In genomic region chr2:36371963-36372391, GRCh38 we compare ENCODE assay signal across 11 cellular contexts. TPM values are rescaled to one million over a fixed set of nuclear protein-coding genes. Genes with fewer than 3 reads are reported as not detected.
DNase-seq lines count a peak whose midpoint lies in the region; ATAC-seq and TF ChIP-seq lines count a peak whose summit lies in the region.
"Had no signal": no experiment of that assay in that cellular context is flagged by ENCODE, and none has a peak within 500 bp of the region (broad histone marks: within the 10 kb centered on the region; RNA-seq: fewer than 3 reads in every experiment).

No MANE protein-coding gene starts in this region.

- H2AFZ ChIP-seq in ACC112 (ENCODE audit: low read length, unreplicated experiment) (no peak overlapping the region), mesenchymal stem cell (ENCODE audit: low read depth, low read length) (no peak overlapping the region)

- H3K9ac ChIP-seq in HUES64 (ENCODE audit: low read depth, low read length), result peak overlapping the region; percentile 56; the same call in 1 of the 2 replicates
- peak overlapping the region in 1 of 2 donors; percentile 6 for H3K9ac ChIP-seq in colonic mucosa (ENCODE audit: low read depth in 2 of 2, low read length in 2 of 2)
- peak overlapping the region; percentile 57 for H3K9ac ChIP-seq in mesenchymal stem cell (ENCODE audit: low read length)

- no peaks in the 10 kb centered on the region for H3K9me3 Mint-ChIP-seq in activated T-helper 1 cell treated with anti-CD3 and anti-CD28 coated beads, Interleukin-12 subunit alpha, Interleukin-12 subunit beta, Interleukin-2, Interleukin-4 antibody, amounts not matched to agents 30 ng/mL and 10 ng/mL and 1 ng/mL, durations not matched to agents 14 hours and 24 hours and 36 hours

- H3K27ac Mint-ChIP-seq in activated T-helper 1 cell treated with anti-CD3 and anti-CD28 coated beads, Interleukin-12 subunit alpha, Interleukin-12 subunit beta, Interleukin-2, Interleukin-4 antibody, amounts not matched to agents 30 ng/mL and 10 ng/mL and 1 ng/mL, durations not matched to agents 14 hours and 24 hours and 36 hours, result no peak overlapping the region

- no peak overlapping the region for H2BK15ac ChIP-seq in mesenchymal stem cell (ENCODE audit: low read depth, poor library complexity, severe bottlenecking)

- no peak overlapping the region for H2AK5ac ChIP-seq in mesenchymal stem cell (ENCODE audit: low read length, severe bottlenecking)

- H3K4me3 Mint-ChIP-seq in activated T-helper 1 cell treated with anti-CD3 and anti-CD28 coated beads, Interleukin-12 subunit alpha, Interleukin-12 subunit beta, Interleukin-2, Interleukin-4 antibody, amounts not matched to agents 30 ng/mL and 10 ng/mL and 1 ng/mL, durations not matched to agents 14 hours and 24 hours and 36 hours, result no peak overlapping the region

- TF ChIP-seq CTCF in colonic mucosa (IDR thresholded peaks at IDR 0.05), result no peak

- no peak overlapping the region for H3K14ac ChIP-seq in mesenchymal stem cell (ENCODE audit: low read length in 2 of 2)

- no peak overlapping the region for H3K4ac ChIP-seq in mesenchymal stem cell (ENCODE audit: low read depth in 1 of 2, low read length in 2 of 2)

- peak overlapping the region; percentile 94 for H3K27ac ChIP-seq in ACC112 (ENCODE audit: low read depth, low read length)
- peak overlapping the region; percentile 59 for H3K27ac ChIP-seq in HUES64 (ENCODE audit: low read depth, low read length)
- H3K27ac ChIP-seq in colonic mucosa, result peak overlapping the region; percentile 79
- H3K27ac ChIP-seq in mesenchymal stem cell (ENCODE audit: low read length, poor library complexity, severe bottlenecking), result peak overlapping the region; percentile 85

- H4K91ac ChIP-seq in mesenchymal stem cell (ENCODE audit: low read length), result no peak overlapping the region

- no peak overlapping the region for H4K8ac ChIP-seq in mesenchymal stem cell (ENCODE audit: low read length)

- H3K4me1 ChIP-seq in ACC112 (ENCODE audit: control insufficient read depth, insufficient read depth, low read length, unreplicated experiment) (peaks cover 98% of the 10 kb centered on the region), HUES64 (ENCODE audit: insufficient read depth, low read length) (peaks cover 100% of the 10 kb centered on the region), colonic mucosa (peaks cover 17% of the 10 kb centered on the region), mesenchymal stem cell (ENCODE audit: control insufficient read depth, insufficient read depth, low read depth, low read length) (peaks cover 18% of the 10 kb centered on the region)

- no peak overlapping the region for H2BK12ac ChIP-seq in mesenchymal stem cell (ENCODE audit: low read length in 2 of 2)

- H3K18ac ChIP-seq in mesenchymal stem cell (ENCODE audit: low read depth in 1 of 2, low read length in 2 of 2), result peak overlapping the region in 1 of 2 experiments; percentile 27

- no peak overlapping the region for H3K23ac ChIP-seq in mesenchymal stem cell (ENCODE audit: low read length in 2 of 2)

- no peak overlapping the region for H3K4me2 ChIP-seq in mesenchymal stem cell (ENCODE audit: low read length, poor library complexity, severe bottlenecking)

- H3K36me3 ChIP-seq in ACC112 (ENCODE audit: insufficient read depth, low read length) (0 out of 2 replicates have a peak, but pooled peaks cover 7% of the 10 kb centered on the region), HUES64 (ENCODE audit: insufficient read depth, low read length) (0 out of 2 replicates have a peak, but pooled peaks cover 7% of the 10 kb centered on the region), colonic mucosa (no peaks in the 10 kb centered on the region), mesenchymal stem cell (ENCODE audit: control insufficient read depth in 1 of 2, insufficient read depth in 2 of 2, low read depth in 1 of 2, low read length in 2 of 2) (peaks cover 0 to 1% of the 10 kb centered on the region in 2 experiments)

- DNase-seq in colonic mucosa (no peak), mesenchymal stem cell (peak; percentile 62), NAMALWA (ENCODE audit: low spot score) (no peak), NCI-H2196 (lab: John Stamatoyannopoulos, UW; ENCODE audit: unreplicated experiment) (no peak)
- no peak for DNase-seq in activated T-helper 1 cell treated with anti-CD3 and anti-CD28 coated beads, Interleukin-12 subunit alpha, Interleukin-12 subunit beta, Interleukin-2, Interleukin-4 antibody, amounts not matched to agents 30 ng/mL and 10 ng/mL and 1 ng/mL, durations not matched to agents 14 hours and 24 hours and 36 hours (ENCODE audit: low spot score)
- DNase-seq: activated naive CD4-positive, alpha-beta T cell; AML-193; NCI-H2029 had no signal

- no peak overlapping the region for H2BK120ac ChIP-seq in mesenchymal stem cell (ENCODE audit: low read depth, low read length)

- H3K9me3 ChIP-seq in HUES64 (ENCODE audit: insufficient read depth, low read depth, low read length) (no peaks in the 10 kb centered on the region), colonic mucosa (no peaks in the 10 kb centered on the region), mesenchymal stem cell (ENCODE audit: control insufficient read depth, low read length) (no peaks in the 10 kb centered on the region)

- H3K27me3 ChIP-seq in ACC112 (ENCODE audit: insufficient read depth, low read length), result no peaks in the 10 kb centered on the region
- H3K27me3 ChIP-seq in HUES64 (ENCODE audit: insufficient read depth, low read length), result no peaks in the 10 kb centered on the region
- no peaks in the 10 kb centered on the region for H3K27me3 ChIP-seq in colonic mucosa
- no peaks in the 10 kb centered on the region for H3K27me3 ChIP-seq in mesenchymal stem cell (ENCODE audit: control insufficient read depth in 1 of 2, insufficient read depth in 1 of 2, low read length in 2 of 2)

- peaks cover 39% of the 10 kb centered on the region for H3K4me1 Mint-ChIP-seq in activated T-helper 1 cell treated with anti-CD3 and anti-CD28 coated beads, Interleukin-12 subunit alpha, Interleukin-12 subunit beta, Interleukin-2, Interleukin-4 antibody, amounts not matched to agents 30 ng/mL and 10 ng/mL and 1 ng/mL, durations not matched to agents 14 hours and 24 hours and 36 hours (ENCODE audit: low read depth)

- H3K36me3 Mint-ChIP-seq in activated T-helper 1 cell treated with anti-CD3 and anti-CD28 coated beads, Interleukin-12 subunit alpha, Interleukin-12 subunit beta, Interleukin-2, Interleukin-4 antibody, amounts not matched to agents 30 ng/mL and 10 ng/mL and 1 ng/mL, durations not matched to agents 14 hours and 24 hours and 36 hours (ENCODE audit: low read depth), result peaks cover 7% of the 10 kb centered on the region

- H3K4me3 ChIP-seq in ACC112 (ENCODE audit: low read depth, low read length) (peak overlapping the region; percentile 68), HUES64 (ENCODE audit: low read length) (peak overlapping the region; percentile 15; the same call in 1 of the 2 replicates), colonic mucosa (no peak overlapping the region), mesenchymal stem cell (ENCODE audit: insufficient read depth in 1 of 2, low read depth in 1 of 2, low read length in 2 of 2) (peak overlapping the region in 1 of 2 experiments; percentile 60)

- whole genome bisulfite sequencing in HUES64, result 41% methylated on average over 2 of the region's 2 CpGs
- 0% methylated on average over 1 of the region's 2 CpGs for WGBS in mesenchymal stem cell

- no peak overlapping the region for H2BK5ac ChIP-seq in mesenchymal stem cell (ENCODE audit: low read depth, low read length, poor library complexity, severe bottlenecking)

- intact Hi-C loops in colonic mucosa (cut with DNase I), result no loop called here
- intact Hi-C loops in activated T-helper 1 cell treated with anti-CD3 and anti-CD28 coated beads, Interleukin-12 subunit alpha, Interleukin-12 subunit beta, Interleukin-2, Interleukin-4 antibody, amounts not matched to agents 30 ng/mL and 10 ng/mL and 1 ng/mL, durations not matched to agents 14 hours and 24 hours and 36 hours (cut with micrococcal nuclease), result no loop called here

- no peak for ATAC-seq in GM21515 (IDR thresholded peaks at IDR 0.05; ENCODE audit: unreplicated experiment)

- peaks cover 2% of the 10 kb centered on the region for H3K79me1 ChIP-seq in mesenchymal stem cell (replicated peaks; ENCODE audit: low read length, poor library complexity, severe bottlenecking)

- peaks cover 98% of the 10 kb centered on the region for H3K79me2 ChIP-seq in ACC112 (ENCODE audit: control insufficient read depth, insufficient read depth, low read length, unreplicated experiment)

- peaks cover 7% of the 10 kb centered on the region for H3K27me3 Mint-ChIP-seq in activated T-helper 1 cell treated with anti-CD3 and anti-CD28 coated beads, Interleukin-12 subunit alpha, Interleukin-12 subunit beta, Interleukin-2, Interleukin-4 antibody, amounts not matched to agents 30 ng/mL and 10 ng/mL and 1 ng/mL, durations not matched to agents 14 hours and 24 hours and 36 hours (ENCODE audit: insufficient read depth)

RNA-seq across cellular contexts. Expression of gene CRIM1, which starts 16.4 kb away (rescaled TPM):
- 8.4 TPM for polyA plus RNA-seq in HUES64 (2013, experiment 1 of 2)
- 7.5 TPM for polyA plus RNA-seq in HUES64 (2013, experiment 2 of 2)
- 10 to 100 TPM; 55.7 to 90.7 TPM for total RNA-seq in colonic mucosa
- polyA plus RNA-seq in mesenchymal stem cell (2013, experiment 1 of 2), result 70.6 TPM
- 70.6 TPM for polyA plus RNA-seq in mesenchymal stem cell (2013, experiment 2 of 2)
- total RNA-seq in activated T-helper 1 cell treated with anti-CD3 and anti-CD28 coated beads, Interleukin-12 subunit alpha, Interleukin-12 subunit beta, Interleukin-2, Interleukin-4 antibody, amounts not matched to agents 30 ng/mL and 10 ng/mL and 1 ng/mL, durations not matched to agents 14 hours and 24 hours and 36 hours, result 15.3 and 17.6 TPM in 2 replicates
